In the genomic region with DNA sequence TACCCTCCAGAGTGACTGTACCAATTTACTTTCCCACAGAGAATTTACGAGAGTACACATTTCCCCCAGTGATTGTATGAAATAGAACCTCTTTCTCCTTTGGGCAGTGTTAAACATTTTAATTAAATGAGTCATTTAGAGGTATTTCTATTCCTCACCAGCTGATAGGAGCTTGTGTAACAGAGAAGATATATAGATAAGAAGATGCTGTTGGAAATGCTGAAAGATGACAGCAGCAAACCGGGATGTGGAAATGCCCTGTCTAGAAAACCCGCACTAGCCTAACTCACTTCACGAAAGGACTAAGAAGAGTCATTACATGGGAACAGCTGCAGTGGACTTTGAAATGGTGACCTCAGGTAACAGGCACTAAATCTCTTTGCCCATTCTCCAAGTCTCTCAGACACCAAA, we compare ENCODE assay signal across 13 cellular contexts.
DNase-seq lines count a peak whose midpoint lies in the region; ATAC-seq and TF ChIP-seq lines count a peak whose summit lies in the region.
"Had no signal": no experiment of that assay in that cellular context is flagged by ENCODE, and none has a peak within 500 bp of the region (broad histone marks: within the 10 kb centered on the region; RNA-seq: fewer than 3 reads in every experiment).

No MANE protein-coding gene starts in this region.

- intact Hi-C loops in Caco-2 (cut with micrococcal nuclease; ENCODE audit: unreplicated experiment) = loop anchor here (1.0 kb wide), 5 partner anchors 21 to 144 kb away; a partner anchor contains a TSS

- no peak overlapping the region for H3K4me3 ChIP-seq in Caco-2 (ENCODE audit: low read depth, low read length)
- H3K4me3 ChIP-seq in cardiac fibroblast (replicated peaks in 1 of 2; ENCODE audit: low read depth in 2 of 2, low read length in 2 of 2) = no peak overlapping the region

- peaks cover 47% of the 10 kb centered on the region for H3K4me1 ChIP-seq in Caco-2

- H3K27me3 ChIP-seq in Caco-2 (replicated peaks; ENCODE audit: control insufficient read depth, insufficient read depth, low read length) = no peaks in the 10 kb centered on the region

- peak; percentile 87 for DNase-seq in Caco-2
- DNase-seq in LoVo (ENCODE audit: low spot score) = peak; percentile 59
- DNase-seq in cardiac fibroblast (ENCODE audit: low read depth in 2 of 2) = peak; percentile 74 to 76
- peak; percentile 64 for DNase-seq in myocyte (ENCODE audit: low read depth)
- no peak for DNase-seq in activated naive CD4-positive, alpha-beta T cell treated with Interleukin-2 at 50 U/mL for 16 hours
- DNase-seq in activated T-cell treated with anti-CD3 and anti-CD28 coated beads, Interleukin-2, amount 50 U/mL, for 1 hour = no peak
- DNase-seq in central memory CD4-positive, alpha-beta T cell = no peak
- DNase-seq: naive thymus-derived CD8-positive, alpha-beta T cell; NCI-H1092; NK-92 treated with Interleukin-12 subunit alpha and Interleukin-12 subunit beta, amount 100 ng/mL, for 24 hours; stimulated activated CD4-positive, alpha-beta T cell treated with anti-CD3 and anti-CD28 coated beads, Interleukin-12 subunit alpha, Interleukin-12 subunit beta, amount 100 ng/mL, for 4 hours; T-helper 9 cell had no signal

- no peaks in the 10 kb centered on the region for H3K9me3 ChIP-seq in Caco-2

- TF ChIP-seq CTCF in Caco-2 (IDR thresholded peaks at IDR 0.05; ENCODE audit: insufficient read depth in 1 of 2, low read depth in 1 of 2, low read length in 1 of 2, severe bottlenecking in 1 of 2, unreplicated experiment in 1 of 2) (no peak), cardiac fibroblast (IDR thresholded peaks at IDR 0.05; ENCODE audit: low read depth, low read length) (no peak)

- no peak for ATAC-seq in GM21381 (IDR thresholded peaks at IDR 0.05; ENCODE audit: unreplicated experiment)
- ATAC-seq: naive thymus-derived CD8-positive, alpha-beta T cell had no signal

- H3K36me3 ChIP-seq in Caco-2 (ENCODE audit: control insufficient read depth, insufficient read depth, low read length) = no peaks in the 10 kb centered on the region

- H3K4me1 Mint-ChIP-seq in Caco-2 (ENCODE audit: low read depth, unreplicated experiment) = peaks cover 39% of the 10 kb centered on the region
- H3K4me1 Mint-ChIP-seq: naive thymus-derived CD8-positive, alpha-beta T cell had no signal

- peak overlapping the region; percentile 73 for H3K27ac Mint-ChIP-seq in Caco-2 (ENCODE audit: unreplicated experiment)
- H3K27ac Mint-ChIP-seq: naive thymus-derived CD8-positive, alpha-beta T cell had no signal

- H3K9me3 Mint-ChIP-seq in Caco-2 (ENCODE audit: unreplicated experiment) = no peaks in the 10 kb centered on the region

- no peaks in the 10 kb centered on the region for H3K27me3 Mint-ChIP-seq in Caco-2 (ENCODE audit: insufficient read depth, unreplicated experiment)
- H3K27me3 Mint-ChIP-seq: naive thymus-derived CD8-positive, alpha-beta T cell had no signal

- CTCF ChIA-PET in Caco-2 (lab: Charles Lee) = interaction anchor here (0.5 kb wide), 1 partner anchor 9 kb away, joined by 7 read pairs; no protein-coding TSS in a partner anchor

- peak overlapping the region; percentile 48 for H3K4me3 Mint-ChIP-seq in Caco-2 (ENCODE audit: unreplicated experiment)
- H3K4me3 Mint-ChIP-seq: naive thymus-derived CD8-positive, alpha-beta T cell had no signal

- POLR2A ChIA-PET in Caco-2 (lab: Charles Lee) = interaction anchor here (0.6 kb wide), 1 partner anchor 1748 kb away, joined by 3 read pairs; no protein-coding TSS in a partner anchor

- peaks cover 17% of the 10 kb centered on the region for H3K36me3 Mint-ChIP-seq in Caco-2 (ENCODE audit: insufficient read depth, unreplicated experiment)
- H3K36me3 Mint-ChIP-seq: naive thymus-derived CD8-positive, alpha-beta T cell had no signal

- no TSS peak for BruUV-seq in Caco-2 (replicated peaks; lab: Mats Ljungman, UMichigan)

Comparison
In these comparisons a context has a peak if more than half of its experiments do, and no peak if none do; other contexts are left out.
1. DNase-seq: peak in Caco-2 (2 of 2), LoVo (single experiment), cardiac fibroblast (2 of 2) and myocyte (single experiment); none in activated naive CD4-positive, alpha-beta T cell treated with Interleukin-2 at 50 U/mL for 16 hours (single experiment), activated T-cell treated with anti-CD3 and anti-CD28 coated beads, Interleukin-2, amount 50 U/mL, for 1 hour (single experiment) and central memory CD4-positive, alpha-beta T cell (single experiment).